In the genomic region with DNA sequence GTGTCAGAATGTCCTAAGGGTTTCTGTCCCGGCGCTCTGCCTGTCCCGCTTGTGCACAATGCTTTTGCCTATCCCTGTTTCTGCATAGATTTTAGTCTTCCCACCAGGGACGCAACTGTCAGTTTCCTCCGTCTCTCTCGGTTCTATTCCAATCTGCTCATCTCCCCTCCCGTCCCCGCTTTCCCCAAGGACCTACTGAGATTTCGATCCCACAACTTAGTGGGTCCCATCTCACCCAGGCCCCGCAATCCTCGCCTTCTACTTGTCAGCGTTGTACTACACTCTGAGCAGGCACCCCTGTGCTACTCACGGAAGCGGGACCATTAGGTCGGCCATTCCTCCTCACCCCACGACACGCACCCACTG, we compare ENCODE assay signal across 1 cellular context.
TF ChIP-seq lines count a peak whose summit lies in the region.

No MANE protein-coding gene starts in this region.

TF ChIP-seq in endothelial cell of umbilical vein, 7 proteins besides CTCF, POLR2A, EP300 and RAD21:
- no peak for TF ChIP-seq MYC (IDR thresholded peaks at IDR 0.05; ENCODE audit: low read depth, low read length)
- TF ChIP-seq GATA2 (IDR thresholded peaks at IDR 0.05; ENCODE audit: insufficient read depth, insufficient read length, low read depth, low read length): no peak
- no peak for TF ChIP-seq FOS (IDR thresholded peaks at IDR 0.05; ENCODE audit: borderline replicate concordance, insufficient read depth, low read length)
- no peak for TF ChIP-seq MAX (IDR thresholded peaks at IDR 0.05; ENCODE audit: insufficient read depth, insufficient read length)
- TF ChIP-seq EZH2 (IDR thresholded peaks at IDR 0.05; ENCODE audit: borderline replicate concordance, low read depth, low read length, severe bottlenecking): no peak
- no peak for TF ChIP-seq POLR2AphosphoS5 (IDR thresholded peaks at IDR 0.05; ENCODE audit: insufficient read depth, low read depth, low read length)
- TF ChIP-seq JUN (IDR thresholded peaks at IDR 0.05; ENCODE audit: borderline replicate concordance, insufficient read depth, insufficient read length, low read depth): no peak
TF ChIP-seq in endothelial cell of umbilical vein: peak in this region for 0.
